Comparison of ENCODE assay signal across 12 cellular contexts in genomic region chr11:122229611-122230386, GRCh38.
DNase-seq lines count a peak whose midpoint lies in the region; ATAC-seq and TF ChIP-seq lines count a peak whose summit lies in the region.
"Had no signal": no experiment of that assay in that cellular context is flagged by ENCODE, and none has a peak within 500 bp of the region (broad histone marks: within the 10 kb centered on the region; RNA-seq: fewer than 3 reads in every experiment).

No MANE protein-coding gene starts in this region.

- BruUV-seq in Caco-2 (replicated peaks; lab: Mats Ljungman, UMichigan) (no TSS peak), PC-3 (replicated peaks; lab: Mats Ljungman, UMichigan) (no TSS peak)

- H3F3A ChIP-seq in PC-3 (ENCODE audit: low read length, unreplicated experiment), result no peaks in the 10 kb centered on the region

- H3K9me2 ChIP-seq in PC-3 (replicated peaks; ENCODE audit: low read length), result no peaks in the 10 kb centered on the region; the same call in 1 of the 2 replicates

- POLR2A ChIA-PET in Caco-2 (lab: Charles Lee) (no interaction called here), PC-3 (lab: Charles Lee; ENCODE audit: unreplicated experiment) (interaction anchor here (0.6 kb wide), 1 partner anchor 87 kb away, joined by 3 read pairs; no protein-coding TSS in a partner anchor)

- CTCF ChIA-PET in Caco-2 (lab: Charles Lee), result no interaction called here
- CTCF ChIA-PET in PC-3 (lab: Charles Lee), result no interaction called here

- H2AFZ ChIP-seq in PC-3 (ENCODE audit: low read length), result peak overlapping the region; percentile 46; the same call in 1 of the 2 replicates
- peak overlapping the region; percentile 37 for H2AFZ ChIP-seq in neuronal stem cell (ENCODE audit: low read length)

- H2AK5ac ChIP-seq in neuronal stem cell (ENCODE audit: low read depth, low read length), result no peak overlapping the region

- ATAC-seq in PC-3, result no peak; the same call in 1 of the 2 replicates
- peak; percentile 53 to 90 (median 66) for ATAC-seq in heart right ventricle
- ATAC-seq in GM19397 (IDR thresholded peaks at IDR 0.05; ENCODE audit: unreplicated experiment), result no peak

- H3K14ac ChIP-seq in neuronal stem cell (ENCODE audit: low read length), result no peak overlapping the region

- peak overlapping the region; percentile 9; the same call in 1 of the 2 replicates for H3K4me2 ChIP-seq in PC-3 (ENCODE audit: low read length)
- no peak overlapping the region for H3K4me2 ChIP-seq in neuronal stem cell (ENCODE audit: insufficient read depth, low read length, poor library complexity, severe bottlenecking)

- H3K79me1 ChIP-seq in neuronal stem cell (ENCODE audit: low read depth, low read length), result no peaks in the 10 kb centered on the region

- peak; percentile 65 to 79 for DNase-seq in Caco-2
- DNase-seq in PC-3, result no peak
- DNase-seq in heart right ventricle, result peak in 1 of 2 donors; percentile 38
- peak; percentile 15 for DNase-seq in neuronal stem cell (ENCODE audit: low spot score)
- DNase-seq in HUDEP-2 (lab: John Stamatoyannopoulos, UW; ENCODE audit: unreplicated experiment in 76 of 76), result no peak
- no peak for DNase-seq in EL
- no peak for DNase-seq in NCI-H2029 (lab: John Stamatoyannopoulos, UW)
- DNase-seq: AML-193 had no signal

- H3K27me3 Mint-ChIP-seq in Caco-2 (ENCODE audit: insufficient read depth, unreplicated experiment), result no peaks in the 10 kb centered on the region

- H3K23ac ChIP-seq in neuronal stem cell (ENCODE audit: low read depth, low read length, poor library complexity), result no peak overlapping the region

- no peak for TF ChIP-seq CTCF in Caco-2 (IDR thresholded peaks at IDR 0.05; ENCODE audit: insufficient read depth in 1 of 2, low read depth in 1 of 2, low read length in 1 of 2, severe bottlenecking in 1 of 2, unreplicated experiment in 1 of 2)
- TF ChIP-seq CTCF in PC-3 (conservative IDR thresholded peaks at IDR 0.05; ENCODE audit: low read depth, low read length), result no peak
- TF ChIP-seq CTCF in heart right ventricle (IDR thresholded peaks at IDR 0.05), result no peak

- no peaks in the 10 kb centered on the region for H3K9me3 Mint-ChIP-seq in Caco-2 (ENCODE audit: unreplicated experiment)
- H3K9me3 Mint-ChIP-seq: activated T-helper 1 cell treated with anti-CD3 and anti-CD28 coated beads, Interleukin-12 subunit alpha, Interleukin-12 subunit beta, Interleukin-2, Interleukin-4 antibody, amounts not matched to agents 30 ng/mL and 10 ng/mL and 1 ng/mL, durations not matched to agents 14 hours and 24 hours and 36 hours had no signal

- H3K4me1 Mint-ChIP-seq in Caco-2 (ENCODE audit: low read depth, unreplicated experiment), result peaks cover 5% of the 10 kb centered on the region

- H3K27me3 ChIP-seq in Caco-2 (replicated peaks; ENCODE audit: control insufficient read depth, insufficient read depth, low read length), result no peaks in the 10 kb centered on the region
- peaks cover 66% of the 10 kb centered on the region for H3K27me3 ChIP-seq in PC-3 (ENCODE audit: low read length)
- H3K27me3 ChIP-seq in heart right ventricle, result no peaks in the 10 kb centered on the region
- no peaks in the 10 kb centered on the region for H3K27me3 ChIP-seq in neuronal stem cell (ENCODE audit: control insufficient read depth in 3 of 3, insufficient read depth in 3 of 3, low read depth in 1 of 3, low read length in 3 of 3)
- H3K27me3 ChIP-seq: tibial nerve had no signal

- no peak overlapping the region; the same call in 1 of the 2 replicates for H3K4me3 ChIP-seq in Caco-2 (ENCODE audit: low read depth, low read length)
- no peak overlapping the region for H3K4me3 ChIP-seq in PC-3 (ENCODE audit: low read length)
- peak overlapping the region in 5 of 10 donors; percentile 5 to 40 (median 35) for H3K4me3 ChIP-seq in heart right ventricle
- H3K4me3 ChIP-seq in neuronal stem cell (ENCODE audit: low read length in 2 of 2), result peak overlapping the region in 1 of 2 donors; percentile 26
- H3K4me3 ChIP-seq: coronary artery, tibial nerve had no signal

- 52 to 59% methylated on average over 22 of the region's 22 CpGs for WGBS in heart right ventricle, 2 donors
- no CpG with 5 or more reads among the region's 22 CpGs for WGBS in neuronal stem cell (ENCODE audit: extremely low coverage in 2 of 2, insufficient read length in 2 of 2, insufficient replicate concordance in 1 of 2), 2 donors

- no peak overlapping the region for H2BK12ac ChIP-seq in neuronal stem cell (ENCODE audit: low read length)

- intact Hi-C loops in Caco-2 (cut with micrococcal nuclease; ENCODE audit: unreplicated experiment), result no loop called here
- intact Hi-C loops in PC-3 (cut with micrococcal nuclease), result no loop called here
- intact Hi-C loops in heart right ventricle (cut with DNase I), result no loop called here

- H3K4ac ChIP-seq in neuronal stem cell (ENCODE audit: low read length), result no peak overlapping the region

- H3K18ac ChIP-seq in neuronal stem cell (ENCODE audit: low read length), result peak overlapping the region; percentile 20

- no peak overlapping the region for H4K8ac ChIP-seq in neuronal stem cell (ENCODE audit: low read depth, low read length)

- H2BK120ac ChIP-seq in neuronal stem cell (ENCODE audit: low read depth, low read length), result no peak overlapping the region

- no peaks in the 10 kb centered on the region for H4K20me1 ChIP-seq in PC-3 (ENCODE audit: low read length)

- H3K27ac Mint-ChIP-seq in Caco-2 (ENCODE audit: unreplicated experiment), result no peak overlapping the region
- H3K27ac Mint-ChIP-seq: activated T-helper 1 cell treated with anti-CD3 and anti-CD28 coated beads, Interleukin-12 subunit alpha, Interleukin-12 subunit beta, Interleukin-2, Interleukin-4 antibody, amounts not matched to agents 30 ng/mL and 10 ng/mL and 1 ng/mL, durations not matched to agents 14 hours and 24 hours and 36 hours had no signal

- H3K36me3 Mint-ChIP-seq in Caco-2 (ENCODE audit: insufficient read depth, unreplicated experiment), result no peaks in the 10 kb centered on the region

- H4K91ac ChIP-seq in neuronal stem cell (ENCODE audit: low read depth, low read length, poor library complexity), result no peak overlapping the region

- H3K27ac ChIP-seq in PC-3 (ENCODE audit: low read length) (no peak overlapping the region), heart right ventricle (peak overlapping the region in 8 of 10 donors; percentile 18 to 75 (median 52)), neuronal stem cell (replicated peaks; ENCODE audit: low read length) (no peak overlapping the region)
- H3K27ac ChIP-seq: coronary artery had no signal

- no peaks in the 10 kb centered on the region for H3K79me2 ChIP-seq in PC-3 (ENCODE audit: low read length)

- H3K9me3 ChIP-seq in Caco-2 (no peaks in the 10 kb centered on the region), PC-3 (ENCODE audit: low read length) (no peaks in the 10 kb centered on the region), heart right ventricle (no peaks in the 10 kb centered on the region), neuronal stem cell (replicated peaks in 1 of 2; ENCODE audit: control insufficient read depth in 2 of 2, insufficient read depth in 1 of 2, low read depth in 1 of 2, low read length in 2 of 2) (no peaks in the 10 kb centered on the region)
- H3K9me3 ChIP-seq: tibial nerve had no signal

- H3K4me1 ChIP-seq in Caco-2 (peaks cover 11% of the 10 kb centered on the region), PC-3 (ENCODE audit: insufficient read depth, low read length) (0 out of 2 replicates have a peak, but pooled peaks cover 4% of the 10 kb centered on the region), heart right ventricle (peaks cover 0 to 18% (median 10%) of the 10 kb centered on the region in 9 donors), neuronal stem cell (ENCODE audit: control insufficient read depth in 2 of 2, insufficient read depth in 1 of 2, low read depth in 1 of 2, low read length in 2 of 2) (peaks cover 11 to 18% of the 10 kb centered on the region in 2 donors)

- H2BK5ac ChIP-seq in neuronal stem cell (ENCODE audit: low read length), result no peak overlapping the region

- H3K9ac ChIP-seq in PC-3 (ENCODE audit: low read length) (no peak overlapping the region), neuronal stem cell (ENCODE audit: low read depth, low read length, poor library complexity) (no peak overlapping the region)

- H3K4me3 Mint-ChIP-seq in Caco-2 (ENCODE audit: unreplicated experiment), result peak overlapping the region; percentile 27
- H3K4me3 Mint-ChIP-seq: activated T-helper 1 cell treated with anti-CD3 and anti-CD28 coated beads, Interleukin-12 subunit alpha, Interleukin-12 subunit beta, Interleukin-2, Interleukin-4 antibody, amounts not matched to agents 30 ng/mL and 10 ng/mL and 1 ng/mL, durations not matched to agents 14 hours and 24 hours and 36 hours had no signal

- no peaks in the 10 kb centered on the region for H3K36me3 ChIP-seq in Caco-2 (ENCODE audit: control insufficient read depth, insufficient read depth, low read length)
- no peaks in the 10 kb centered on the region for H3K36me3 ChIP-seq in PC-3 (ENCODE audit: low read depth, low read length)
- no peaks in the 10 kb centered on the region for H3K36me3 ChIP-seq in heart right ventricle
- no peaks in the 10 kb centered on the region for H3K36me3 ChIP-seq in neuronal stem cell (replicated peaks in 1 of 2; ENCODE audit: control insufficient read depth in 2 of 2, insufficient read depth in 2 of 2, low read length in 2 of 2)
- H3K36me3 ChIP-seq: tibial nerve had no signal

- no peak overlapping the region for H2BK15ac ChIP-seq in neuronal stem cell (ENCODE audit: low read length)

Comparison
In these comparisons a context has a peak if more than half of its experiments do, and no peak if none do; other contexts are left out.
1. DNase-seq: peak in Caco-2 (2 of 2) and neuronal stem cell (single experiment); none in PC-3 (single experiment), HUDEP-2 (0 of 76), EL (single experiment) and NCI-H2029 (single experiment).
2. ATAC-seq: peak in heart right ventricle (8 of 8); none in PC-3 (single experiment) and GM19397 (single experiment).
3. H3K27ac ChIP-seq: peak in heart right ventricle (8 of 10); none in PC-3 (single experiment) and neuronal stem cell (single experiment).